ENCODE assay signal across 8 cellular contexts in the genomic region with DNA sequence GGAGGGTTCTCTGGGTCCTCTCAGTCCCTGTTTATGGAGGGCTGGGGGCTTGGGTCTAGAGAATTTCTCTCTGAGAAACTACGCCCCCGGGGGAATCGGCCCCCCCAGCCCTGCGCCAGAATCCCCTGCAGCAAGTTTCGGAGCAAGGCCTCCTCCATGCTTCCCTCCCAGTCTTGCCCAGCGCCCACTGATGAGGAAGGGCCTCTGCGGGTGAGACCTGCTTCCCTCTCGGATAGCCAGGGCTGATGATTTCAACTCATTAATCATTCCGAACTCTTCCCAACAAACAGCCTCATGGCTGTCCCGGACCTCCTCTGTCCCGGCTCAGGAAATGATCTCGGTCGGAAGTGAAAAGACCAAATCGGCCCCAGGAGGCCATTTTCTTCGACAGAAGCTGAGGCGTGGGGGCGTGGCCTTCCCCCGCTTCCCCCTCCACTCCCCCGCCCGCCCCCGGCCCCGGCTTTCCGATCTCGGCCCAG. TPM values are rescaled to one million over a fixed set of nuclear protein-coding genes. Genes with fewer than 3 reads are reported as not detected.
DNase-seq lines count a peak whose midpoint lies in the region; ATAC-seq and TF ChIP-seq lines count a peak whose summit lies in the region.

No MANE protein-coding gene starts in this region.

- H3K9ac ChIP-seq in PC-3 (ENCODE audit: low read length) (peak overlapping the region; percentile 95), mammary epithelial cell (ENCODE audit: insufficient read depth, low read length) (peak overlapping the region; percentile 99)

- H3K4me2 ChIP-seq in PC-3 (ENCODE audit: low read length) (peak overlapping the region; percentile 88), mammary epithelial cell (ENCODE audit: insufficient read depth, low read depth, low read length) (peak overlapping the region; percentile 85)

- dilution Hi-C loops in mammary epithelial cell (cut with HindIII; ENCODE audit: low sequenced_read_pairs): no loop called here

- CTCF ChIA-PET in PC-3 (lab: Charles Lee) (interaction anchor here (0.6 to 5.3 kb wide), 4 partner anchors 12 to 51 kb away, joined by 3 to 97 read pairs (median 34); a partner anchor contains a TSS), mammary epithelial cell (lab: Charles Lee; ENCODE audit: low non-redundant PET) (interaction anchor here (3.4 kb wide), 1 partner anchor 12 kb away, joined by 73 read pairs; a partner anchor contains a TSS)

- POLR2A ChIA-PET in PC-3 (lab: Charles Lee; ENCODE audit: unreplicated experiment): interaction anchor here (0.6 kb wide), 1 partner anchor 127 kb away, joined by 3 read pairs; no protein-coding TSS in a partner anchor

- H4K20me1 ChIP-seq in PC-3 (ENCODE audit: low read length): peaks cover 34% of the 10 kb centered on the region
- peaks cover 2% of the 10 kb centered on the region for H4K20me1 ChIP-seq in mammary epithelial cell (ENCODE audit: insufficient read depth, low read length)

- H3K9me3 ChIP-seq in PC-3 (ENCODE audit: low read length) (no peaks in the 10 kb centered on the region), mammary epithelial cell (replicated peaks; ENCODE audit: insufficient read depth, low read length) (no peaks in the 10 kb centered on the region)

- in situ Hi-C loops in mammary epithelial cell (cut with MboI; ENCODE audit: low sequenced_read_pairs in 2 of 2): loop anchor here (5.0 to 10.0 kb wide), 2 partner anchors 48 to 50 kb away; no protein-coding TSS in a partner anchor

- peak overlapping the region; percentile 76 for H3K4me3 ChIP-seq in PC-3 (ENCODE audit: low read length)
- peak overlapping the region; percentile 62 to 98 (median 72) for H3K4me3 ChIP-seq in mammary epithelial cell (replicated peaks in 1 of 3; ENCODE audit: insufficient read depth in 1 of 3, low read depth in 2 of 3, low read length in 3 of 3)

- TF ChIP-seq CTCF in PC-3 (conservative IDR thresholded peaks at IDR 0.05; ENCODE audit: low read depth, low read length) (no peak), mammary epithelial cell (conservative IDR thresholded peaks at IDR 0.05 in 1 of 2, IDR thresholded peaks at IDR 0.05 in 1 of 2; ENCODE audit: extremely low read depth in 1 of 2, insufficient read depth in 1 of 2, low read depth in 1 of 2, low read length in 2 of 2) (no peak)

- H3K4me1 ChIP-seq in PC-3 (ENCODE audit: insufficient read depth, low read length): peaks cover 27% of the 10 kb centered on the region
- H3K4me1 ChIP-seq in mammary epithelial cell (ENCODE audit: insufficient read depth, low read length): peaks cover 34% of the 10 kb centered on the region

- 0% methylated on average over 6 of the region's 24 CpGs for WGBS in mammary epithelial cell (ENCODE audit: low coverage, missing lambda C conversion rate)

- peak overlapping the region; percentile 99 to 100 for H3K27ac Mint-ChIP-seq in stimulated activated naive CD8-positive, alpha-beta T cell treated with anti-CD3 and anti-CD28 coated beads, Interleukin-15, amount 100 ng/mL, for 72 hours

- peak overlapping the region; percentile 90 for H3K27ac ChIP-seq in PC-3 (ENCODE audit: low read length)
- H3K27ac ChIP-seq in mammary epithelial cell (ENCODE audit: insufficient read depth, low read depth, low read length): peak overlapping the region; percentile 99

- DNase-seq in NCI-H187 (lab: John Stamatoyannopoulos, UW) (peak; percentile 48 to 68), NCI-H187 treated with DMSO at 0.1 percent for 48 hours (lab: John Stamatoyannopoulos, UW) (no peak), PC-3 (no peak), mammary epithelial cell (no peak), kidney glomerular epithelial cell (lab: John Stamatoyannopoulos, UW) (peak; percentile 54)
- no peak for DNase-seq in stimulated activated naive CD8-positive, alpha-beta T cell treated with anti-CD3 and anti-CD28 coated beads, Interleukin-15, amount 100 ng/mL, for 72 hours

- H3K27me3 ChIP-seq in PC-3 (ENCODE audit: low read length): no peaks in the 10 kb centered on the region
- no peaks in the 10 kb centered on the region for H3K27me3 ChIP-seq in mammary epithelial cell (ENCODE audit: insufficient read depth, low read length)

- H2AFZ ChIP-seq in PC-3 (ENCODE audit: low read length) (peak overlapping the region; percentile 92), mammary epithelial cell (ENCODE audit: low read depth, low read length) (peak overlapping the region; percentile 92)

- ATAC-seq in HG03066 (IDR thresholded peaks at IDR 0.05; ENCODE audit: low read depth, unreplicated experiment) (peak; percentile 4), PC-3 (peak; percentile 1; the same call in 1 of the 2 replicates), GM21619 (IDR thresholded peaks at IDR 0.05; ENCODE audit: unreplicated experiment) (no peak)
- peak; percentile 11 for ATAC-seq in stimulated activated naive CD8-positive, alpha-beta T cell treated with anti-CD3 and anti-CD28 coated beads, Interleukin-15, amount 100 ng/mL, for 72 hours

- BruUV-seq in PC-3 (replicated peaks; lab: Mats Ljungman, UMichigan): no TSS peak
- BruUV-seq in mammary epithelial cell (replicated peaks; lab: Mats Ljungman, UMichigan): no TSS peak

- peak overlapping the region; percentile 90 to 94 for H3K4me3 Mint-ChIP-seq in stimulated activated naive CD8-positive, alpha-beta T cell treated with anti-CD3 and anti-CD28 coated beads, Interleukin-15, amount 100 ng/mL, for 72 hours

- H3F3A ChIP-seq in PC-3 (ENCODE audit: low read length, unreplicated experiment): peaks cover 8% of the 10 kb centered on the region

- H3K27me3 Mint-ChIP-seq in stimulated activated naive CD8-positive, alpha-beta T cell treated with anti-CD3 and anti-CD28 coated beads, Interleukin-15, amount 100 ng/mL, for 72 hours: no peaks in the 10 kb centered on the region

- H3K9me2 ChIP-seq in PC-3 (replicated peaks; ENCODE audit: low read length): no peaks in the 10 kb centered on the region

- H3K79me2 ChIP-seq in PC-3 (ENCODE audit: low read length): peaks cover 45% of the 10 kb centered on the region
- peaks cover 38% of the 10 kb centered on the region for H3K79me2 ChIP-seq in mammary epithelial cell (ENCODE audit: insufficient read depth, low read length)

- no peaks in the 10 kb centered on the region for H3K9me3 Mint-ChIP-seq in stimulated activated naive CD8-positive, alpha-beta T cell treated with anti-CD3 and anti-CD28 coated beads, Interleukin-15, amount 100 ng/mL, for 72 hours

- H3K36me3 ChIP-seq in PC-3 (ENCODE audit: low read depth, low read length) (0 out of 2 replicates have a peak, but pooled peaks cover 4% of the 10 kb centered on the region), mammary epithelial cell (ENCODE audit: insufficient read depth, low read length) (no peaks in the 10 kb centered on the region)

- intact Hi-C loops in PC-3 (cut with micrococcal nuclease): loop anchor here (1.0 kb wide), 1 partner anchor 25 kb away; no protein-coding TSS in a partner anchor
- intact Hi-C loops in mammary epithelial cell (cut with micrococcal nuclease): loop anchor here (5.0 kb wide), 1 partner anchor 170 kb away; a partner anchor contains a TSS

- H3K4me1 Mint-ChIP-seq in stimulated activated naive CD8-positive, alpha-beta T cell treated with anti-CD3 and anti-CD28 coated beads, Interleukin-15, amount 100 ng/mL, for 72 hours: peaks cover 68% of the 10 kb centered on the region

RNA-seq across cellular contexts. Expression of a gene that starts 1.1 kb away (rescaled TPM):
- total RNA-seq in PC-3 (2014; rRNA removed): 47.3 and 59.0 TPM in 2 replicates
- total RNA-seq in mammary epithelial cell: 10 to 100 TPM; 20.5 to 35.2 TPM
- polyA plus RNA-seq in mammary epithelial cell: 16.7 TPM
- 12.4 TPM for polyA minus RNA-seq in mammary epithelial cell

RNA-seq across cellular contexts. Expression of a gene that starts 11.7 kb away (rescaled TPM):
- total RNA-seq in PC-3 (2014; rRNA removed) (12.9 and 17.3 TPM in 2 replicates), mammary epithelial cell (1 to 10 TPM; 6.5 to 8.1 TPM)
- 3.1 TPM for polyA plus RNA-seq in mammary epithelial cell
- polyA minus RNA-seq in mammary epithelial cell: 3.4 TPM

RNA-seq across cellular contexts. Expression of a gene that starts 14.5 kb away (rescaled TPM):
- total RNA-seq in PC-3 (2014; rRNA removed) (19.9 and 30.5 TPM in 2 replicates), mammary epithelial cell (1 to 10 TPM; 2.8 to 7.7 TPM)
- polyA plus RNA-seq in mammary epithelial cell: 4.0 TPM
- polyA minus RNA-seq in mammary epithelial cell: not detected

RNA-seq across cellular contexts. Expression of a gene that starts 14.8 kb away (rescaled TPM):
- total RNA-seq in PC-3 (2014; rRNA removed) (35.1 and 55.3 TPM in 2 replicates), mammary epithelial cell (100 to 1,000 TPM in 1 of 2 donors, 10 to 100 TPM in 1; 79.4 to 185 TPM)
- polyA plus RNA-seq in mammary epithelial cell: 171 TPM
- polyA minus RNA-seq in mammary epithelial cell: 166 TPM

Comparison
In these comparisons a context has a peak if more than half of its experiments do, and no peak if none do; other contexts are left out.
1. DNase-seq: peak in NCI-H187 (2 of 2) and kidney glomerular epithelial cell (single experiment); none in NCI-H187 treated with DMSO at 0.1 percent for 48 hours (single experiment), PC-3 (single experiment), mammary epithelial cell (single experiment) and stimulated activated naive CD8-positive, alpha-beta T cell treated with anti-CD3 and anti-CD28 coated beads, Interleukin-15, amount 100 ng/mL, for 72 hours (0 of 2).